In genomic region chr10:72025832-72026231, GRCh38 we compare ENCODE assay signal across 12 cellular contexts.
DNase-seq lines count a peak whose midpoint lies in the region; ATAC-seq and TF ChIP-seq lines count a peak whose summit lies in the region.
"Had no signal": no experiment of that assay in that cellular context is flagged by ENCODE, and none has a peak within 500 bp of the region (broad histone marks: within the 10 kb centered on the region; RNA-seq: fewer than 3 reads in every experiment).

No MANE protein-coding gene starts in this region.

- intact Hi-C loops in left colon (cut with DNase I, micrococcal nuclease) = no loop called here
- intact Hi-C loops in uterus (cut with DNase I; ENCODE audit: low total_unique reads) = no loop called here

- no peak overlapping the region for H3K4me3 ChIP-seq in uterus
- H3K4me3 ChIP-seq: A549 had no signal

- ATAC-seq in left colon (peak; percentile 33), HG02885 (IDR thresholded peaks at IDR 0.05; ENCODE audit: poor library complexity, unreplicated experiment) (no peak)
- ATAC-seq: HCT116 had no signal

- H3K4me1 Mint-ChIP-seq in neural crest cell = peaks cover 21% of the 10 kb centered on the region
- H3K4me1 Mint-ChIP-seq in type B pancreatic cell (ENCODE audit: unreplicated experiment) = peaks cover 27% of the 10 kb centered on the region

- DNase-seq in RWPE1 (ENCODE audit: low spot score) (no peak), left colon (no peak), neural crest cell (ENCODE audit: low read depth, low spot score) (no peak), uterus (no peak), HUDEP-2 (lab: John Stamatoyannopoulos, UW; ENCODE audit: unreplicated experiment in 76 of 76) (no peak), type B pancreatic cell (ENCODE audit: extremely low spot score, unreplicated experiment) (no peak)
- DNase-seq: BE2C; Caco-2; CD8-positive, alpha-beta memory T cell had no signal

- H3K27me3 Mint-ChIP-seq in neural crest cell (ENCODE audit: low read depth) (no peaks in the 10 kb centered on the region), type B pancreatic cell (no peaks in the 10 kb centered on the region)

- CTCF ChIA-PET in RWPE1 (lab: Yijun Ruan, JAX) = interaction anchor here (0.5 to 1.1 kb wide), 3 partner anchors 23 to 130 kb away, joined by 3 to 7 read pairs (median 3); no protein-coding TSS in a partner anchor

- H3K27me3 ChIP-seq in uterus = no peaks in the 10 kb centered on the region
- H3K27me3 ChIP-seq: BE2C had no signal

- peak overlapping the region; percentile 78 for H3K27ac ChIP-seq in RWPE1
- peak overlapping the region; percentile 80 to 89 for H3K27ac ChIP-seq in uterus

- POLR2A ChIA-PET in RWPE1 (lab: Yijun Ruan, JAX; ENCODE audit: low non-redundant PET) = no interaction called here

- peaks cover 9% of the 10 kb centered on the region in 2 donors for H3K4me1 ChIP-seq in uterus
- H3K4me1 ChIP-seq: BE2C had no signal

- TF ChIP-seq POLR2A in uterus (IDR thresholded peaks at IDR 0.05) = no peak

- H3K9me3 Mint-ChIP-seq in neural crest cell (no peaks in the 10 kb centered on the region), type B pancreatic cell (no peaks in the 10 kb centered on the region)

- H3K4me3 Mint-ChIP-seq in neural crest cell (no peak overlapping the region), type B pancreatic cell (no peak overlapping the region)
- H3K4me3 Mint-ChIP-seq: CD8-positive, alpha-beta memory T cell had no signal

- H3K27ac Mint-ChIP-seq in neural crest cell (ENCODE audit: unreplicated experiment) = peak overlapping the region; percentile 87
- H3K27ac Mint-ChIP-seq in type B pancreatic cell = no peak overlapping the region

- no peaks in the 10 kb centered on the region for H3K9me3 ChIP-seq in uterus
- H3K9me3 ChIP-seq: A549, BE2C, Caco-2 had no signal

- no peaks in the 10 kb centered on the region for H3K36me3 ChIP-seq in uterus
- H3K36me3 ChIP-seq: BE2C had no signal

- H3K36me3 Mint-ChIP-seq in neural crest cell (ENCODE audit: low read depth) (no peaks in the 10 kb centered on the region), type B pancreatic cell (no peaks in the 10 kb centered on the region)
- H3K36me3 Mint-ChIP-seq: CD8-positive, alpha-beta memory T cell had no signal

- TF ChIP-seq CTCF in RWPE1 (conservative IDR thresholded peaks at IDR 0.05; ENCODE audit: low read depth) (no peak), neural crest cell (conservative IDR thresholded peaks at IDR 0.05) (no peak), uterus (IDR thresholded peaks at IDR 0.05) (no peak), type B pancreatic cell (conservative IDR thresholded peaks at IDR 0.05) (no peak)
